In the genomic region with DNA sequence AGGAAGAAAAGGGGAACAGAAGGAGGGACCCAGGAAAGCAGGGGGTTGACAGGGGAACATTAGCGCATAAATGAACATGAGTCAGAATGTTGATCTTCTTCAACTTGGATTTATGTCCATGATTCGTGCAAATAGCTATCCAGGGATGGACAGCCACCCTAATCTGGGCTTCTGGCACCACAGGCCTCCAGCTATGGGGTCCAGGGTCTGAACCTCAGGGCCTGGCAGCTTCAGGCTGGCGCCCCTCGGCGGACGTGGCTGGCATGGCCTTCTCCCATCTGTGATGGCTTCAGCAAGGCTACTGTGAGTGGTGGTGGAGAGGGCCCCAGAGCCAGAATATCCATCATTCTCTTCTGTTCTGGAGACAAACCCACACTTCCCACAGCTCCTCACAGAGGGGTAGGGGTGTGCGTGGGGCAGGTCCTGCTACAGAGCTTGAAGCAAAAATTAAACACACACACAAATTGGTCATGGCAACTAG, we compare ENCODE assay signal across 17 cellular contexts. TPM values are rescaled to one million over a fixed set of nuclear protein-coding genes. Genes with fewer than 3 reads are reported as not detected.
DNase-seq lines count a peak whose midpoint lies in the region; ATAC-seq and TF ChIP-seq lines count a peak whose summit lies in the region.
"Had no signal": no experiment of that assay in that cellular context is flagged by ENCODE, and none has a peak within 500 bp of the region (broad histone marks: within the 10 kb centered on the region; RNA-seq: fewer than 3 reads in every experiment).

No MANE protein-coding gene starts in this region.

- no peak overlapping the region for H2AFZ ChIP-seq in GM23248
- H2AFZ ChIP-seq: hepatocyte had no signal

- H3K36me3 Mint-ChIP-seq in activated T-cell treated with anti-CD3 and anti-CD28 coated beads, Interleukin-2, amount 50 U/mL, for 24 hours (ENCODE audit: low read depth): peaks cover 97% of the 10 kb centered on the region
- H3K36me3 Mint-ChIP-seq in activated T-cell treated with anti-CD3 and anti-CD28 coated beads, Interleukin-2, amount 50 U/mL, for 72 hours (ENCODE audit: insufficient read depth in 2 of 2): peaks cover 16 to 34% of the 10 kb centered on the region in 2 donors
- peaks cover 18 to 71% of the 10 kb centered on the region in 2 donors for H3K36me3 Mint-ChIP-seq in activated naive CD4-positive, alpha-beta T cell treated with anti-CD3 and anti-CD28 coated beads, Interleukin-2, amount 50 U/mL, for 72 hours

- no peaks in the 10 kb centered on the region for H3K4me1 Mint-ChIP-seq in activated T-cell treated with anti-CD3 and anti-CD28 coated beads, Interleukin-2, amount 50 U/mL, for 24 hours (ENCODE audit: low read depth)
- H3K4me1 Mint-ChIP-seq in activated T-cell treated with anti-CD3 and anti-CD28 coated beads, Interleukin-2, amount 50 U/mL, for 72 hours (ENCODE audit: low read depth): no peaks in the 10 kb centered on the region

- no peak overlapping the region for H3K9ac ChIP-seq in GM23248

- H3K9me3 Mint-ChIP-seq in activated T-cell treated with anti-CD3 and anti-CD28 coated beads, Interleukin-2, amount 50 U/mL, for 24 hours: no peaks in the 10 kb centered on the region
- H3K9me3 Mint-ChIP-seq in activated T-cell treated with anti-CD3 and anti-CD28 coated beads, Interleukin-2, amount 50 U/mL, for 72 hours: no peaks in the 10 kb centered on the region
- H3K9me3 Mint-ChIP-seq in activated naive CD4-positive, alpha-beta T cell treated with anti-CD3 and anti-CD28 coated beads, Interleukin-2, amount 50 U/mL, for 72 hours: no peaks in the 10 kb centered on the region
- H3K9me3 Mint-ChIP-seq: activated CD4-positive, alpha-beta T cell treated with anti-CD3 and anti-CD28 coated beads, Interleukin-2, amount 10 ng/mL, durations not matched to agents 24 days and 14 days; activated T-cell treated with anti-CD3 and anti-CD28 coated beads, Interleukin-2, amount 50 U/mL, for 4 hours; CD4-positive, alpha-beta T cell; naive B cell had no signal

- no peak for ATAC-seq in activated T-cell treated with anti-CD3 and anti-CD28 coated beads, Interleukin-2, amount 50 U/mL, for 72 hours (replicated peaks in 1 of 2)
- ATAC-seq in gastrocnemius medialis: peak; percentile 1 to 5
- ATAC-seq in HG02588 (IDR thresholded peaks at IDR 0.05; ENCODE audit: unreplicated experiment): no peak
- no peak for ATAC-seq in activated naive CD4-positive, alpha-beta T cell treated with anti-CD3 and anti-CD28 coated beads, Interleukin-2, amount 50 U/mL, for 72 hours
- ATAC-seq: activated T-cell treated with anti-CD3 and anti-CD28 coated beads, Interleukin-2, amount 50 U/mL, for 4 hours had no signal

- DNase-seq in activated T-cell treated with anti-CD3 and anti-CD28 coated beads, Interleukin-2, amount 50 U/mL, for 24 hours: no peak
- no peak for DNase-seq in activated T-cell treated with anti-CD3 and anti-CD28 coated beads, Interleukin-2, amount 50 U/mL, for 72 hours
- DNase-seq in right atrium auricular region (ENCODE audit: low spot score): no peak
- peak in 1 of 2 donors; percentile 48 for DNase-seq in gastrocnemius medialis
- no peak for DNase-seq in GM23248
- no peak for DNase-seq in activated naive CD4-positive, alpha-beta T cell treated with anti-CD3 and anti-CD28 coated beads, Interleukin-2, amount 50 U/mL, for 72 hours (ENCODE audit: low spot score in 2 of 2)
- DNase-seq in GM20000 (ENCODE audit: low spot score): no peak
- DNase-seq: activated CD4-positive, alpha-beta T cell treated with anti-CD3 and anti-CD28 coated beads, Interleukin-2, amount 10 ng/mL, durations not matched to agents 24 days and 14 days; activated T-cell treated with anti-CD3 and anti-CD28 coated beads, Interleukin-2, amount 50 U/mL, for 4 hours; CD4-positive, alpha-beta T cell; naive B cell; NCI-H1048; stimulated activated CD4-positive, alpha-beta T cell treated with anti-CD3 and anti-CD28 coated beads, Interleukin-2, amount 100 ng/mL, for 24 hours had no signal

- H3K4me1 ChIP-seq in right atrium auricular region: peaks cover 0 to 61% of the 10 kb centered on the region in 2 donors
- peaks cover 48 to 52% of the 10 kb centered on the region in 2 donors for H3K4me1 ChIP-seq in gastrocnemius medialis
- H3K4me1 ChIP-seq in GM23248 (ENCODE audit: insufficient read depth): no peaks in the 10 kb centered on the region

- peak overlapping the region; percentile 40 for H3K27ac Mint-ChIP-seq in activated T-cell treated with anti-CD3 and anti-CD28 coated beads, Interleukin-2, amount 50 U/mL, for 24 hours
- H3K27ac Mint-ChIP-seq in activated T-cell treated with anti-CD3 and anti-CD28 coated beads, Interleukin-2, amount 50 U/mL, for 72 hours: no peak overlapping the region
- H3K27ac Mint-ChIP-seq in activated naive CD4-positive, alpha-beta T cell treated with anti-CD3 and anti-CD28 coated beads, Interleukin-2, amount 50 U/mL, for 72 hours: no peak overlapping the region
- H3K27ac Mint-ChIP-seq: activated CD4-positive, alpha-beta T cell treated with anti-CD3 and anti-CD28 coated beads, Interleukin-2, amount 10 ng/mL, durations not matched to agents 24 days and 14 days; CD4-positive, alpha-beta T cell had no signal

- H3K4me3 ChIP-seq in right atrium auricular region (no peak overlapping the region), gastrocnemius medialis (no peak overlapping the region), GM23248 (no peak overlapping the region)
- H3K4me3 ChIP-seq: hepatocyte had no signal

- H3K9me2 ChIP-seq in GM23248 (ENCODE audit: insufficient read depth): no peaks in the 10 kb centered on the region

- no peaks in the 10 kb centered on the region for H3K79me2 ChIP-seq in GM23248 (ENCODE audit: insufficient read depth)
- H3K79me2 ChIP-seq: hepatocyte had no signal

- no peak for TF ChIP-seq POLR2A in gastrocnemius medialis (IDR thresholded peaks at IDR 0.05)

- TF ChIP-seq CTCF in right atrium auricular region (IDR thresholded peaks at IDR 0.05): no peak
- no peak for TF ChIP-seq CTCF in gastrocnemius medialis (IDR thresholded peaks at IDR 0.05 in 4 of 5, conservative IDR thresholded peaks at IDR 0.05 in 1 of 5)
- TF ChIP-seq CTCF in GM20000 (IDR thresholded peaks at IDR 0.05; ENCODE audit: extremely low read depth, missing control alignments): no peak

- H3K4me2 ChIP-seq in GM23248 (ENCODE audit: unreplicated experiment): no peak overlapping the region
- H3K4me2 ChIP-seq: hepatocyte had no signal

- H3K27ac ChIP-seq in right atrium auricular region (peak overlapping the region; percentile 49 to 79), gastrocnemius medialis (peak overlapping the region; percentile 88 to 99 (median 94)), GM23248 (no peak overlapping the region)
- H3K27ac ChIP-seq: epithelial cell of prostate, hepatocyte had no signal

- no peaks in the 10 kb centered on the region for H3F3A ChIP-seq in GM23248 (ENCODE audit: insufficient read depth)

- H3K27me3 Mint-ChIP-seq in activated T-cell treated with anti-CD3 and anti-CD28 coated beads, Interleukin-2, amount 50 U/mL, for 24 hours: no peaks in the 10 kb centered on the region
- H3K27me3 Mint-ChIP-seq in activated T-cell treated with anti-CD3 and anti-CD28 coated beads, Interleukin-2, amount 50 U/mL, for 72 hours (ENCODE audit: low read depth): no peaks in the 10 kb centered on the region
- H3K27me3 Mint-ChIP-seq: activated CD4-positive, alpha-beta T cell treated with anti-CD3 and anti-CD28 coated beads, Interleukin-2, amount 10 ng/mL, durations not matched to agents 24 days and 14 days; CD4-positive, alpha-beta T cell; naive B cell had no signal

- WGBS in GM23248 (ENCODE audit: low coverage in 1 of 2, low lambda C conversion rate in 2 of 2, missing lambda C conversion rate in 2 of 2), 2 experiments: 94 to 95% methylated on average over 7 of the region's 7 CpGs

- no peaks in the 10 kb centered on the region for H3K27me3 ChIP-seq in right atrium auricular region
- H3K27me3 ChIP-seq in gastrocnemius medialis: no peaks in the 10 kb centered on the region
- H3K27me3 ChIP-seq in GM23248 (replicated peaks; ENCODE audit: insufficient read depth): no peaks in the 10 kb centered on the region
- H3K27me3 ChIP-seq: hepatocyte had no signal

- H4K20me1 ChIP-seq in GM23248 (ENCODE audit: insufficient read depth): no peaks in the 10 kb centered on the region

- intact Hi-C loops in gastrocnemius medialis (cut with DNase I; ENCODE audit: low total_unique reads): loop anchor here (10.0 kb wide), 1 partner anchor 375 kb away; no protein-coding TSS in a partner anchor

- H3K4me3 Mint-ChIP-seq in activated T-cell treated with anti-CD3 and anti-CD28 coated beads, Interleukin-2, amount 50 U/mL, for 24 hours: no peak overlapping the region
- no peak overlapping the region for H3K4me3 Mint-ChIP-seq in activated T-cell treated with anti-CD3 and anti-CD28 coated beads, Interleukin-2, amount 50 U/mL, for 72 hours
- H3K4me3 Mint-ChIP-seq: activated CD4-positive, alpha-beta T cell treated with anti-CD3 and anti-CD28 coated beads, Interleukin-2, amount 10 ng/mL, durations not matched to agents 24 days and 14 days; activated T-cell treated with anti-CD3 and anti-CD28 coated beads, Interleukin-2, amount 50 U/mL, for 4 hours; CD4-positive, alpha-beta T cell; naive B cell had no signal

- peaks cover 88% of the 10 kb centered on the region for H3K36me3 ChIP-seq in right atrium auricular region
- peaks cover 3 to 81% of the 10 kb centered on the region in 2 donors for H3K36me3 ChIP-seq in gastrocnemius medialis
- peaks cover 12% of the 10 kb centered on the region; the same call in 1 of the 2 replicates for H3K36me3 ChIP-seq in GM23248 (ENCODE audit: low read depth)

- in situ Hi-C loops in gastrocnemius medialis (cut with MboI; ENCODE audit: low sequenced_read_pairs in 4 of 4) (no loop called here), GM23248 (cut with MboI) (no loop called here)

- H3K9me3 ChIP-seq in right atrium auricular region: no peaks in the 10 kb centered on the region
- H3K9me3 ChIP-seq in gastrocnemius medialis: no peaks in the 10 kb centered on the region
- H3K9me3 ChIP-seq in GM23248 (ENCODE audit: low read depth): no peaks in the 10 kb centered on the region

RNA-seq across cellular contexts. Expression of gene GPX3, which starts 9.5 kb away (rescaled TPM):
- not detected for total RNA-seq in activated T-cell treated with anti-CD3 and anti-CD28 coated beads, Interleukin-2, amount 50 U/mL, for 72 hours
- total RNA-seq in right atrium auricular region: 1,000 to 10,000 TPM; 2,222 to 2,480 TPM
- total RNA-seq in gastrocnemius medialis: 1,000 to 10,000 TPM in 1 of 4 donors, 100 to 1,000 TPM in 3; 504 to 1,227 (median 655) TPM
- 2.4 and 3.0 TPM in 2 replicates for total RNA-seq in GM23248 (2014; rRNA removed; shearing (Covaris generic))
- 4.2 and 4.4 TPM in 2 replicates for polyA plus RNA-seq in GM23248 (2016; fragmentation: Nextera tagmentation; extraction: Ambion mirVana)
- total RNA-seq in activated naive CD4-positive, alpha-beta T cell treated with anti-CD3 and anti-CD28 coated beads, Interleukin-2, amount 50 U/mL, for 72 hours: under 1 TPM in 1 of 2 donors, not detected in 1; 0.23 TPM
- total RNA-seq: A172; activated CD4-positive, alpha-beta T cell treated with anti-CD3 and anti-CD28 coated beads, Interleukin-2, amount 10 ng/mL, durations not matched to agents 24 days and 14 days had no signal

RNA-seq across cellular contexts. Expression of gene TNIP1, which starts 50.9 kb away (rescaled TPM):
- 100 to 1,000 TPM; 358 to 420 TPM for total RNA-seq in activated T-cell treated with anti-CD3 and anti-CD28 coated beads, Interleukin-2, amount 50 U/mL, for 72 hours
- total RNA-seq in right atrium auricular region: 10 to 100 TPM; 68.9 to 92.6 TPM
- 100 to 1,000 TPM; 112 to 228 (median 188) TPM for total RNA-seq in gastrocnemius medialis
- 88.8 and 92.1 TPM in 2 replicates for total RNA-seq in GM23248 (2014; rRNA removed; shearing (Covaris generic))
- 43.1 and 43.2 TPM in 2 replicates for polyA plus RNA-seq in GM23248 (2016; fragmentation: Nextera tagmentation; extraction: Ambion mirVana)
- 100 to 1,000 TPM; 221 to 276 TPM for total RNA-seq in activated naive CD4-positive, alpha-beta T cell treated with anti-CD3 and anti-CD28 coated beads, Interleukin-2, amount 50 U/mL, for 72 hours

Comparison
In these comparisons a context has a peak if more than half of its experiments do, and no peak if none do; other contexts are left out.
1. ATAC-seq: peak in gastrocnemius medialis (2 of 2); none in activated T-cell treated with anti-CD3 and anti-CD28 coated beads, Interleukin-2, amount 50 U/mL, for 72 hours (0 of 2), HG02588 (single experiment) and activated naive CD4-positive, alpha-beta T cell treated with anti-CD3 and anti-CD28 coated beads, Interleukin-2, amount 50 U/mL, for 72 hours (0 of 2).
2. RNA of gene GPX3, which starts 9.5 kb away (total RNA-seq): 2,222 to 2,480 TPM in right atrium auricular region and 504 to 1,227 TPM in gastrocnemius medialis; 2.4 to 3.0 TPM in GM23248, 0.23 TPM in activated naive CD4-positive, alpha-beta T cell treated with anti-CD3 and anti-CD28 coated beads, Interleukin-2, amount 50 U/mL, for 72 hours and not detected in activated T-cell treated with anti-CD3 and anti-CD28 coated beads, Interleukin-2, amount 50 U/mL, for 72 hours; every median in the first group is over 100 times any median in the second.